Comparison of ENCODE assay signal across 1 cellular context in genomic region chr14:45134051-45134958, GRCh38.
TF ChIP-seq lines count a peak whose summit lies in the region.

FKBP3 (minus strand) TSS chr14:45134481; CDS start chr14:45134456, 25 bp downstream.

TF ChIP-seq in K562, 482 proteins besides CTCF, POLR2A, EP300 and RAD21 (continued from another document and continues in another):
- no peak for TF ChIP-seq CEBPZ (IDR thresholded peaks at IDR 0.05; ENCODE audit: borderline replicate concordance, low read depth, low read length)
- no peak for TF ChIP-seq E2F1 (CRISPR knock-in tag; IDR thresholded peaks at IDR 0.05)
- no peak for TF ChIP-seq IFI16 (CRISPR knock-in tag; IDR thresholded peaks at IDR 0.05)
- TF ChIP-seq ZNF282 (CRISPR knock-in tag; IDR thresholded peaks at IDR 0.05) = no peak
- no peak for TF ChIP-seq NELFE (IDR thresholded peaks at IDR 0.05; ENCODE audit: insufficient read depth, insufficient read length)
- TF ChIP-seq TRIM25 (IDR thresholded peaks at IDR 0.05; ENCODE audit: borderline replicate concordance) = no peak
- no peak for TF ChIP-seq ZNF212 (CRISPR knock-in tag; IDR thresholded peaks at IDR 0.05)
- TF ChIP-seq NR2C1 (IDR thresholded peaks at IDR 0.05) = peak; percentile 49; the same call in 1 of the 2 replicates
- TF ChIP-seq NR2C1 (tag; IDR thresholded peaks at IDR 0.05) = peak; percentile 22; the same call in 1 of the 2 replicates
- TF ChIP-seq, protein P1, sequence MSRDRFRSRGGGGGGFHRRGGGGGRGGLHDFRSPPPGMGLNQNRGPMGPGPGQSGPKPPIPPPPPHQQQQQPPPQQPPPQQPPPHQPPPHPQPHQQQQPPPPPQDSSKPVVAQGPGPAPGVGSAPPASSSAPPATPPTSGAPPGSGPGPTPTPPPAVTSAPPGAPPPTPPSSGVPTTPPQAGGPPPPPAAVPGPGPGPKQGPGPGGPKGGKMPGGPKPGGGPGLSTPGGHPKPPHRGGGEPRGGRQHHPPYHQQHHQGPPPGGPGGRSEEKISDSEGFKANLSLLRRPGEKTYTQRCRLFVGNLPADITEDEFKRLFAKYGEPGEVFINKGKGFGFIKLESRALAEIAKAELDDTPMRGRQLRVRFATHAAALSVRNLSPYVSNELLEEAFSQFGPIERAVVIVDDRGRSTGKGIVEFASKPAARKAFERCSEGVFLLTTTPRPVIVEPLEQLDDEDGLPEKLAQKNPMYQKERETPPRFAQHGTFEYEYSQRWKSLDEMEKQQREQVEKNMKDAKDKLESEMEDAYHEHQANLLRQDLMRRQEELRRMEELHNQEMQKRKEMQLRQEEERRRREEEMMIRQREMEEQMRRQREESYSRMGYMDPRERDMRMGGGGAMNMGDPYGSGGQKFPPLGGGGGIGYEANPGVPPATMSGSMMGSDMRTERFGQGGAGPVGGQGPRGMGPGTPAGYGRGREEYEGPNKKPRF (IDR thresholded peaks at IDR 0.05; ENCODE audit: low read depth, low read length) = no peak
- no peak for TF ChIP-seq BRF2 (IDR thresholded peaks at IDR 0.05; ENCODE audit: borderline replicate concordance, insufficient read depth, insufficient read length)
- TF ChIP-seq ZZZ3 (IDR thresholded peaks at IDR 0.05) = no peak
- no peak for TF ChIP-seq SRSF9 (IDR thresholded peaks at IDR 0.05; ENCODE audit: borderline replicate concordance, low read depth, low read length)
- peak; percentile 62 for TF ChIP-seq RBM25 (IDR thresholded peaks at IDR 0.05; ENCODE audit: low read depth, low read length, severe bottlenecking)
- TF ChIP-seq RAD51 (IDR thresholded peaks at IDR 0.05; ENCODE audit: borderline replicate concordance, low read depth) = no peak
- 0 out of 2 replicates have a peak, but pooled peaks have one; percentile 76 for TF ChIP-seq MTA3 (IDR thresholded peaks at IDR 0.05; ENCODE audit: borderline replicate concordance)
- TF ChIP-seq SOX6 (IDR thresholded peaks at IDR 0.05) = no peak
- no peak for TF ChIP-seq TCFL5 (CRISPR knock-in tag; conservative IDR thresholded peaks at IDR 0.05)
- no peak for TF ChIP-seq MYBL2 (IDR thresholded peaks at IDR 0.05; ENCODE audit: low read depth)
- no peak for TF ChIP-seq MYBL2 (CRISPR knock-in tag; IDR thresholded peaks at IDR 0.05; ENCODE audit: borderline replicate concordance)
- TF ChIP-seq ZNF445 (CRISPR knock-in tag; IDR thresholded peaks at IDR 0.05; ENCODE audit: low read depth) = no peak
- no peak for TF ChIP-seq NFE2 (IDR thresholded peaks at IDR 0.05; ENCODE audit: low read depth)
- TF ChIP-seq PHB2 (IDR thresholded peaks at IDR 0.05; ENCODE audit: low read depth) = no peak
- peak; percentile 97 for TF ChIP-seq TOE1 (IDR thresholded peaks at IDR 0.05; ENCODE audit: borderline replicate concordance)
- no peak for TF ChIP-seq TOE1 (CRISPR knock-in tag; IDR thresholded peaks at IDR 0.05; ENCODE audit: borderline replicate concordance, low read depth)
- peak; percentile 64; the same call in 1 of the 2 replicates for TF ChIP-seq ZNF395 (CRISPR knock-in tag; IDR thresholded peaks at IDR 0.05)
- TF ChIP-seq ATF7 (IDR thresholded peaks at IDR 0.05) = peak; percentile 100
- no peak for TF ChIP-seq DDX20 (tag; IDR thresholded peaks at IDR 0.05; ENCODE audit: low read depth)
- no peak for TF ChIP-seq RBM22 (IDR thresholded peaks at IDR 0.05; ENCODE audit: low read depth, low read length, poor library complexity, severe bottlenecking)
- TF ChIP-seq, protein P2, sequence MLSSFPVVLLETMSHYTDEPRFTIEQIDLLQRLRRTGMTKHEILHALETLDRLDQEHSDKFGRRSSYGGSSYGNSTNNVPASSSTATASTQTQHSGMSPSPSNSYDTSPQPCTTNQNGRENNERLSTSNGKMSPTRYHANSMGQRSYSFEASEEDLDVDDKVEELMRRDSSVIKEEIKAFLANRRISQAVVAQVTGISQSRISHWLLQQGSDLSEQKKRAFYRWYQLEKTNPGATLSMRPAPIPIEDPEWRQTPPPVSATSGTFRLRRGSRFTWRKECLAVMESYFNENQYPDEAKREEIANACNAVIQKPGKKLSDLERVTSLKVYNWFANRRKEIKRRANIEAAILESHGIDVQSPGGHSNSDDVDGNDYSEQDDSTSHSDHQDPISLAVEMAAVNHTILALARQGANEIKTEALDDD (IDR thresholded peaks at IDR 0.05) = no peak
- TF ChIP-seq, protein P3, sequence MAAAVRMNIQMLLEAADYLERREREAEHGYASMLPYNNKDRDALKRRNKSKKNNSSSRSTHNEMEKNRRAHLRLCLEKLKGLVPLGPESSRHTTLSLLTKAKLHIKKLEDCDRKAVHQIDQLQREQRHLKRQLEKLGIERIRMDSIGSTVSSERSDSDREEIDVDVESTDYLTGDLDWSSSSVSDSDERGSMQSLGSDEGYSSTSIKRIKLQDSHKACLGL (CRISPR knock-in tag; IDR thresholded peaks at IDR 0.05; ENCODE audit: borderline replicate concordance, poor library complexity, severe bottlenecking) = no peak
- TF ChIP-seq GTF3C2 (IDR thresholded peaks at IDR 0.05; ENCODE audit: borderline replicate concordance, extremely low read depth, insufficient read length) = no peak
- TF ChIP-seq PHF20 (IDR thresholded peaks at IDR 0.05; ENCODE audit: partially characterized antibody) = peak; percentile 30
- peak; percentile 6 for TF ChIP-seq MEIS2 (IDR thresholded peaks at IDR 0.05; ENCODE audit: partially characterized antibody)
- no peak for TF ChIP-seq ZC3H8 (IDR thresholded peaks at IDR 0.05)
- TF ChIP-seq ZNF197 (CRISPR knock-in tag; IDR thresholded peaks at IDR 0.05; ENCODE audit: low read depth) = no peak
- TF ChIP-seq SP2 (IDR thresholded peaks at IDR 0.05; ENCODE audit: extremely low read depth, low read depth, low read length, poor library complexity, severe bottlenecking) = peak; percentile 66
- TF ChIP-seq DNMT1 (IDR thresholded peaks at IDR 0.05) = no peak
- TF ChIP-seq ZNF217 (CRISPR knock-in tag; IDR thresholded peaks at IDR 0.05) = no peak
- no peak for TF ChIP-seq GTF2B (IDR thresholded peaks at IDR 0.05; ENCODE audit: extremely low read depth, insufficient read length)
- peak; percentile 76 to 81 for TF ChIP-seq MAZ (CRISPR knock-in tag; conservative IDR thresholded peaks at IDR 0.05 in 1 of 2, IDR thresholded peaks at IDR 0.05 in 1 of 2)
- TF ChIP-seq RNF2 (IDR thresholded peaks at IDR 0.05) = no peak; the same call in 1 of the 2 replicates
- no peak for TF ChIP-seq ADNP (tag; IDR thresholded peaks at IDR 0.05)
- TF ChIP-seq C11orf30 (IDR thresholded peaks at IDR 0.05; ENCODE audit: low read depth) = no peak
- TF ChIP-seq KLF6 (CRISPR knock-in tag; IDR thresholded peaks at IDR 0.05; ENCODE audit: borderline replicate concordance) = no peak
- no peak for TF ChIP-seq ZNF41 (CRISPR knock-in tag; conservative IDR thresholded peaks at IDR 0.05)
- no peak for TF ChIP-seq CBX5 (IDR thresholded peaks at IDR 0.05; ENCODE audit: borderline replicate concordance, low read depth)
- no peak for TF ChIP-seq HEY1 (CRISPR knock-in tag; IDR thresholded peaks at IDR 0.05; ENCODE audit: borderline replicate concordance)
- TF ChIP-seq CREBBP (IDR thresholded peaks at IDR 0.05; ENCODE audit: low read depth, low read length) = no peak
- no peak for TF ChIP-seq NFIX (CRISPR knock-in tag; IDR thresholded peaks at IDR 0.05; ENCODE audit: low read depth)
